ENCODE assay signal across 35 cellular contexts in genomic region chr22:19307872-19308271, GRCh38.
"Had no signal": no experiment of that assay in that cellular context is flagged by ENCODE, and none has a peak within 500 bp of the region (broad histone marks: within the 10 kb centered on the region; RNA-seq: fewer than 3 reads in every experiment).

No MANE protein-coding gene starts in this region.

- H3K4me3 ChIP-seq: MG63 had no signal

- H3K27ac ChIP-seq: KMS-11 had no signal

- H3K36me3 ChIP-seq: MG63 had no signal

- H3K9ac ChIP-seq: KMS-11 had no signal

- H3K9me3 ChIP-seq: MG63 had no signal

- H3K27me3 ChIP-seq: MG63 had no signal

- DNase-seq: Karpas-422, Kasumi-1, KG1, MG63, MM.1S, MV-4-11, NCI-H1048, NCI-H1092, NCI-H1092 treated with DMSO at 0.1 percent for 48 hours, NCI-H1105, NCI-H1105 treated with DMSO at 0.1 percent for 48 hours, NCI-H1417, NCI-H1417 treated with DMSO at 0.1 percent for 48 hours, NCI-H1436, NCI-H1436 treated with DMSO at 0.1 percent for 48 hours, NCI-H146, NCI-H1694, NCI-H1694 treated with DMSO at 0.1 percent for 48 hours, NCI-H187, NCI-H187 treated with DMSO at 0.1 percent for 48 hours, NCI-H1930, NCI-H2029, NCI-H2029 treated with DMSO at 0.1 percent for 48 hours, NCI-H2081, NCI-H2081 treated with DMSO at 0.1 percent for 48 hours, NCI-H2107, NCI-H2171, NCI-H2171 treated with DMSO at 0.1 percent for 48 hours, NCI-H2227 treated with DMSO at 0.1 percent for 48 hours, NCI-H226, NCI-H345, NCI-H446, NCI-H446 treated with DMSO at 0.1 percent for 48 hours, NCI-H510A had no signal

- H3K4me2 ChIP-seq: KMS-11 had no signal
